In genomic region chr6:55423933-55424332, GRCh38 we compare ENCODE assay signal across 33 cellular contexts.
"Had no signal": no experiment of that assay in that cellular context is flagged by ENCODE, and none has a peak within 500 bp of the region (broad histone marks: within the 10 kb centered on the region; RNA-seq: fewer than 3 reads in every experiment).

No MANE protein-coding gene starts in this region.

- ATAC-seq: activated CD8-positive, alpha-beta T cell treated with anti-CD3 and anti-CD28 coated beads for 36 hours; activated naive CD4-positive, alpha-beta T cell treated with anti-CD3 and anti-CD28 coated beads, Interleukin-2, amount 50 U/mL, for 72 hours; activated T-cell treated with anti-CD3 and anti-CD28 coated beads, Interleukin-2, amount 50 U/mL, for 4 hours; activated T-cell treated with anti-CD3 and anti-CD28 coated beads, Interleukin-2, amount 50 U/mL, for 72 hours; activated T-helper 17 cell treated with anti-CD3 and anti-CD28 coated beads, Interleukin-2, amount 50 U/mL, for 72 hours; body of pancreas had no signal

- H3K4me1 ChIP-seq: adrenal gland, breast epithelium had no signal

- FAIRE-seq: astrocyte, TTC549 had no signal

- H3K4me3 ChIP-seq: adrenal gland, body of pancreas, breast epithelium had no signal

- DNase-seq: activated B cell treated with CpG ODN at 0.5 μM for 24 hours; activated CD4-positive, alpha-beta memory T cell treated with anti-CD3 and anti-CD28 coated beads for 36 hours; activated CD4-positive, alpha-beta T cell treated with anti-CD3 and anti-CD28 coated beads for 4 hours; activated CD4-positive, alpha-beta T cell treated with anti-CD3 and anti-CD28 coated beads, Interleukin-2, amount 10 ng/mL, durations not matched to agents 24 days and 14 days; activated CD4-positive, alpha-beta T cell treated with anti-CD3 and anti-CD28 coated beads, Interleukin-2, amount 50 U/mL, for 1 hour; activated CD4-positive, alpha-beta T cell treated with anti-CD3 and anti-CD28 coated beads, Interleukin-2, amount 50 U/mL, for 4 hours; activated CD4-positive, CD25-positive, alpha-beta regulatory T cell treated with anti-CD3 and anti-CD28 coated beads, Interleukin-2, amount 50 U/mL, for 72 hours; activated CD8-positive, alpha-beta memory T cell treated with anti-CD3 and anti-CD28 coated beads, Interleukin-2, amount 50 U/mL, for 4 hours; activated CD8-positive, alpha-beta T cell treated with anti-CD3 and anti-CD28 coated beads for 36 hours; activated effector memory CD4-positive, alpha-beta T cell treated with anti-CD3 and anti-CD28 coated beads, Interleukin-2, amount 50 U/mL, for 16 hours; activated gamma-delta T cell treated with Interleukin-2 at 50 U/mL for 16 hours; activated naive CD4-positive, alpha-beta T cell; activated naive CD4-positive, alpha-beta T cell treated with anti-CD3 and anti-CD28 coated beads for 36 hours; activated naive CD4-positive, alpha-beta T cell treated with anti-CD3 and anti-CD28 coated beads, Interleukin-2, amount 50 U/mL, for 16 hours; activated naive CD8-positive, alpha-beta T cell treated with anti-CD3 and anti-CD28 coated beads for 36 hours; activated T-cell treated with anti-CD3 and anti-CD28 coated beads for 4 hours; activated T-cell treated with anti-CD3 and anti-CD28 coated beads, Interleukin-2, amount 50 U/mL, for 1 hour; activated T-cell treated with anti-CD3 and anti-CD28 coated beads, Interleukin-2, amount 50 U/mL, for 4 hours; activated T-cell treated with anti-CD3 and anti-CD28 coated beads, Interleukin-2, amount 50 U/mL, for 72 hours; adrenal gland; amniotic stem cell; aorta; body of pancreas; brain microvascular endothelial cell; cerebellar nuclear complex; T-helper 2 cell; T-helper 9 cell had no signal

- H3K27me3 ChIP-seq: adrenal gland, body of pancreas, brain microvascular endothelial cell, breast epithelium had no signal

- H3K27ac ChIP-seq: adrenal gland, body of pancreas, brain microvascular endothelial cell, breast epithelium, VCaP had no signal

- H3K9me3 ChIP-seq: adrenal gland, body of pancreas, breast epithelium had no signal

- H3K36me3 ChIP-seq: adrenal gland, brain microvascular endothelial cell, breast epithelium had no signal
